In genomic region chr2:179272406-179273192, GRCh38 we compare ENCODE assay signal across 9 cellular contexts. TPM values are rescaled to one million over a fixed set of nuclear protein-coding genes. Genes with fewer than 3 reads are reported as not detected.
DNase-seq lines count a peak whose midpoint lies in the region; ATAC-seq and TF ChIP-seq lines count a peak whose summit lies in the region.
"Had no signal": no experiment of that assay in that cellular context is flagged by ENCODE, and none has a peak within 500 bp of the region (broad histone marks: within the 10 kb centered on the region; RNA-seq: fewer than 3 reads in every experiment).

No MANE protein-coding gene starts in this region.

- no peaks in the 10 kb centered on the region for H3K9me3 Mint-ChIP-seq in osteocyte (ENCODE audit: unreplicated experiment)
- H3K9me3 Mint-ChIP-seq: T-helper 1 cell treated with Interleukin-12 subunit alpha and Interleukin-12 subunit beta and Interleukin-4 antibody, amounts not matched to agents 30 μg/mL and 1 μg/mL, for 36 hours had no signal

- no peaks in the 10 kb centered on the region for H3K27me3 Mint-ChIP-seq in osteocyte (ENCODE audit: unreplicated experiment)

- H3K79me2 ChIP-seq in OCI-LY7 (ENCODE audit: insufficient read depth, low read depth, low read length) = no peaks in the 10 kb centered on the region

- no TSS peak for BruUV-seq in OCI-LY7 (replicated peaks; lab: Mats Ljungman, UMichigan)

- no peak overlapping the region for H2AFZ ChIP-seq in OCI-LY7 (ENCODE audit: low read length)

- peak; percentile 54 for DNase-seq in NCI-H345 (lab: John Stamatoyannopoulos, UW)
- DNase-seq in fibroblast of gingiva (ENCODE audit: low read depth) = peak; percentile 83
- DNase-seq in osteocyte (ENCODE audit: extremely low spot score, unreplicated experiment) = no peak
- no peak for DNase-seq in NCI-H2081 treated with DMSO at 0.1 percent for 48 hours (lab: John Stamatoyannopoulos, UW)
- DNase-seq in OCI-LY7 (ENCODE audit: low spot score) = no peak
- no peak for DNase-seq in omental fat pad (ENCODE audit: low spot score)

- ATAC-seq in GM21526 (IDR thresholded peaks at IDR 0.05; ENCODE audit: low FRiP score, unreplicated experiment) (no peak), omental fat pad (ENCODE audit: low FRiP score) (no peak)

- no peaks in the 10 kb centered on the region for H3K27me3 ChIP-seq in BLaER1 treated with 17β-estradiol and CSF1 and Interleukin-3, amounts not matched to agents 10 nM and 100 nM

- no peaks in the 10 kb centered on the region for H3K36me3 Mint-ChIP-seq in osteocyte (ENCODE audit: unreplicated experiment)

- H4K20me1 ChIP-seq in BLaER1 treated with 17β-estradiol and CSF1 and Interleukin-3, amounts not matched to agents 10 nM and 100 nM = no peaks in the 10 kb centered on the region
- no peaks in the 10 kb centered on the region for H4K20me1 ChIP-seq in OCI-LY7 (ENCODE audit: insufficient read depth, low read length)

- no peak overlapping the region for H3K27ac ChIP-seq in BLaER1 treated with 17β-estradiol and CSF1 and Interleukin-3, amounts not matched to agents 10 nM and 100 nM
- no peak overlapping the region for H3K27ac ChIP-seq in OCI-LY7 (ENCODE audit: low read depth, low read length, poor library complexity, severe bottlenecking)

- H3K9ac ChIP-seq in BLaER1 treated with 17β-estradiol and CSF1 and Interleukin-3, amounts not matched to agents 10 nM and 100 nM = no peak overlapping the region

- intact Hi-C loops in OCI-LY7 (cut with micrococcal nuclease; ENCODE audit: unreplicated experiment) = no loop called here

- H3K27ac Mint-ChIP-seq in osteocyte (ENCODE audit: unreplicated experiment) = peak overlapping the region; percentile 93
- H3K27ac Mint-ChIP-seq: T-helper 1 cell treated with Interleukin-12 subunit alpha and Interleukin-12 subunit beta and Interleukin-4 antibody, amounts not matched to agents 30 μg/mL and 1 μg/mL, for 36 hours had no signal

- peak overlapping the region; percentile 8 for H3K4me3 Mint-ChIP-seq in osteocyte (ENCODE audit: unreplicated experiment)
- H3K4me3 Mint-ChIP-seq: T-helper 1 cell treated with Interleukin-12 subunit alpha and Interleukin-12 subunit beta and Interleukin-4 antibody, amounts not matched to agents 30 μg/mL and 1 μg/mL, for 36 hours had no signal

- H3K36me3 ChIP-seq in BLaER1 treated with 17β-estradiol and CSF1 and Interleukin-3, amounts not matched to agents 10 nM and 100 nM = no peaks in the 10 kb centered on the region
- H3K36me3 ChIP-seq in OCI-LY7 (ENCODE audit: insufficient read depth, low read length) = no peaks in the 10 kb centered on the region

- peaks cover 0 to 17% (median 6%) of the 10 kb centered on the region in 11 experiments; a peak in 9 of 22 replicates for H3K9me3 ChIP-seq in BLaER1 treated with 17β-estradiol and CSF1 and Interleukin-3, amounts not matched to agents 10 nM and 100 nM (replicated peaks in 1 of 11)
- no peaks in the 10 kb centered on the region for H3K9me3 ChIP-seq in OCI-LY7 (ENCODE audit: low read length)

- POLR2A ChIA-PET in OCI-LY7 (lab: Charles Lee) = interaction anchor here (1.7 kb wide), 1 partner anchor 10 kb away, joined by 5 read pairs; no protein-coding TSS in a partner anchor

- peaks cover 56% of the 10 kb centered on the region for H3K4me1 Mint-ChIP-seq in osteocyte (ENCODE audit: unreplicated experiment)

- CTCF ChIA-PET in OCI-LY7 (lab: Charles Lee; ENCODE audit: unreplicated experiment) = no interaction called here

- peaks cover 40 to 57% (median 49%) of the 10 kb centered on the region in 10 experiments for H3K4me1 ChIP-seq in BLaER1 treated with 17β-estradiol and CSF1 and Interleukin-3, amounts not matched to agents 10 nM and 100 nM
- peaks cover 12% of the 10 kb centered on the region for H3K4me1 ChIP-seq in OCI-LY7 (ENCODE audit: insufficient read depth, low read length, poor library complexity, severe bottlenecking)

- H3K4me3 ChIP-seq in BLaER1 treated with 17β-estradiol and CSF1 and Interleukin-3, amounts not matched to agents 10 nM and 100 nM = no peak overlapping the region
- H3K4me3 ChIP-seq in OCI-LY7 (ENCODE audit: low read depth, low read length, poor library complexity, severe bottlenecking) = no peak overlapping the region

- no peak for TF ChIP-seq CTCF in osteocyte (IDR thresholded peaks at IDR 0.05)
- no peak for TF ChIP-seq CTCF in OCI-LY7 (conservative IDR thresholded peaks at IDR 0.05; ENCODE audit: low read length)
- no peak for TF ChIP-seq CTCF in omental fat pad (IDR thresholded peaks at IDR 0.05)

- peak overlapping the region in 8 of 11 experiments; percentile 10 to 90 (median 76); a peak in 14 of 22 replicates for H3K4me2 ChIP-seq in BLaER1 treated with 17β-estradiol and CSF1 and Interleukin-3, amounts not matched to agents 10 nM and 100 nM
- H3K4me2 ChIP-seq in OCI-LY7 (ENCODE audit: low read length) = no peak overlapping the region

- no peaks in the 10 kb centered on the region for H3K9me2 ChIP-seq in OCI-LY7 (ENCODE audit: insufficient read depth, low read length)

RNA-seq across cellular contexts. Expression of gene SESTD1, which starts 8.0 kb away (rescaled TPM):
- total RNA-seq in osteocyte = 99.1 and 103 TPM in 2 replicates
- 3.2 and 3.6 TPM in 2 replicates for total RNA-seq in OCI-LY7 (2014; rRNA removed; shearing (Covaris generic))
- total RNA-seq in OCI-LY7 (2022) = 14.6 and 21.4 TPM in 2 replicates
- total RNA-seq in omental fat pad = 10 to 100 TPM; 47.0 to 80.9 (median 56.8) TPM

Comparison
In these comparisons a context has a peak if more than half of its experiments do, and no peak if none do; other contexts are left out.
1. DNase-seq: peak in NCI-H345 (single experiment) and fibroblast of gingiva (single experiment); none in osteocyte (single experiment), NCI-H2081 treated with DMSO at 0.1 percent for 48 hours (single experiment), OCI-LY7 (single experiment) and omental fat pad (single experiment).